Comparison of ENCODE assay signal across 18 cellular contexts in the genomic region with DNA sequence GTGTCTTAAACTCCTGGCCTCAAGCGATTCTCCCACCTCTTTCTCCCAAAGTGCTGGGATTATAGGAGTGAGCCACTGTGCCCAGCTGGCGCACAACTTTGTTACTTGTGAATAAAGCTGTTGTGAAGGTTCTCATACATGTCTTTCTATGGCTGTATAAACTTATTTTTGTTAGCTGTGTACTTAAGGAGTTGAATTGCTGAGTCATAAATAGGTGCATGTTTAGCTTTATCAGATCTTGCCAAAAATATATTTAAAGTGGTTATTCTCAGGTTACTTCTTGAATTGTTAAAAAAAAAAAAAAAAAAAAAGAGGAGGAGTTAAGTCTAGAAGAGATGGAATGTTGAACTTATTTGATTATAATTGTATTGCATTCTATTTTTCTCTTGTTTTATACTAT. TPM values are rescaled to one million over a fixed set of nuclear protein-coding genes. Genes with fewer than 3 reads are reported as not detected.
"Had no signal": no experiment of that assay in that cellular context is flagged by ENCODE, and none has a peak within 500 bp of the region (broad histone marks: within the 10 kb centered on the region; RNA-seq: fewer than 3 reads in every experiment).

No MANE protein-coding gene starts in this region.

- FAIRE-seq: colon, islet of Langerhans, small intestine had no signal

- H3K27me3 ChIP-seq: gastrocnemius medialis had no signal

- H3K4me3 ChIP-seq: dorsolateral prefrontal cortex, esophagus squamous epithelium, gastrocnemius medialis had no signal

- H3K9me3 ChIP-seq: esophagus squamous epithelium, gastrocnemius medialis had no signal

- H3K36me3 ChIP-seq: esophagus squamous epithelium, gastrocnemius medialis had no signal

- H3K27ac ChIP-seq: dorsolateral prefrontal cortex, gastrocnemius medialis had no signal

- DNase-seq: activated gamma-delta T cell treated with Interleukin-2 at 50 U/mL for 16 hours; activated T-cell treated with anti-CD3 and anti-CD28 coated beads, Interleukin-2, amount 50 U/mL, for 1 hour; aorta; dorsolateral prefrontal cortex; effector memory CD8-positive, alpha-beta T cell; esophagus squamous epithelium; gastrocnemius medialis; hypothalamus; naive B cell; occipital lobe; posterior cingulate gyrus; small intestine; stimulated activated CD4-positive, alpha-beta T cell treated with anti-CD3 and anti-CD28 coated beads, Interleukin-2, amount 100 ng/mL, for 24 hours; stimulated activated naive CD8-positive, alpha-beta T cell treated with anti-CD3 and anti-CD28 coated beads, Interleukin-15, amount 100 ng/mL, for 72 hours; T-helper 1 cell had no signal

RNA-seq across cellular contexts. Expression of a gene that starts 47.6 kb away (rescaled TPM):
- total RNA-seq: occipital lobe, temporal lobe had no signal
